2 cellular contexts compared by ENCODE assay signal in the genomic region with DNA sequence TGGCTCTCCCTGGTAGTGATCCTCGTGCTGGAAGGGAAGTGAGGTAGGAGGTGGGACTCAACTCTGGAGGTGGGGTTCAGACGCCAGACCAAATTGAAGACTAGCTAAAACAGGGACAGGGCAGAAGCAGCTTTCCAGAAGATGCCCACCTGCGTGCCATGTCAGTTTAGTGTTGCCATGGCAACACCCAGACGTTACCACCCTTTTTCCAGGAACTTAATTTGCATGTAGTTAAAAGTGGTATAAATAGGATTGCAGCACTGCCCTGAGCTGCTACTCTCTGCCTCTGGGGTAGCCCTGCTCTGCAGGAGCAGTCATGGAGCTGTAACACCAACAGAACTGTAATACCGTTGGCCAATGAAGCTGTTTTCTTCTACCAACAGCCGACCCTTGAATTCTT.
TF ChIP-seq lines count a peak whose summit lies in the region.

No MANE protein-coding gene starts in this region.

TF ChIP-seq in K562, 482 proteins besides CTCF, POLR2A, EP300 and RAD21 (continued from another document):
- TF ChIP-seq, protein P1, sequence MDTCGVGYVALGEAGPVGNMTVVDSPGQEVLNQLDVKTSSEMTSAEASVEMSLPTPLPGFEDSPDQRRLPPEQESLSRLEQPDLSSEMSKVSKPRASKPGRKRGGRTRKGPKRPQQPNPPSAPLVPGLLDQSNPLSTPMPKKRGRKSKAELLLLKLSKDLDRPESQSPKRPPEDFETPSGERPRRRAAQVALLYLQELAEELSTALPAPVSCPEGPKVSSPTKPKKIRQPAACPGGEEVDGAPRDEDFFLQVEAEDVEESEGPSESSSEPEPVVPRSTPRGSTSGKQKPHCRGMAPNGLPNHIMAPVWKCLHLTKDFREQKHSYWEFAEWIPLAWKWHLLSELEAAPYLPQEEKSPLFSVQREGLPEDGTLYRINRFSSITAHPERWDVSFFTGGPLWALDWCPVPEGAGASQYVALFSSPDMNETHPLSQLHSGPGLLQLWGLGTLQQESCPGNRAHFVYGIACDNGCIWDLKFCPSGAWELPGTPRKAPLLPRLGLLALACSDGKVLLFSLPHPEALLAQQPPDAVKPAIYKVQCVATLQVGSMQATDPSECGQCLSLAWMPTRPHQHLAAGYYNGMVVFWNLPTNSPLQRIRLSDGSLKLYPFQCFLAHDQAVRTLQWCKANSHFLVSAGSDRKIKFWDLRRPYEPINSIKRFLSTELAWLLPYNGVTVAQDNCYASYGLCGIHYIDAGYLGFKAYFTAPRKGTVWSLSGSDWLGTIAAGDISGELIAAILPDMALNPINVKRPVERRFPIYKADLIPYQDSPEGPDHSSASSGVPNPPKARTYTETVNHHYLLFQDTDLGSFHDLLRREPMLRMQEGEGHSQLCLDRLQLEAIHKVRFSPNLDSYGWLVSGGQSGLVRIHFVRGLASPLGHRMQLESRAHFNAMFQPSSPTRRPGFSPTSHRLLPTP (IDR thresholded peaks at IDR 0.05; ENCODE audit: borderline replicate concordance, extremely low read depth, insufficient read length): no peak

TF ChIP-seq in SK-N-SH treated with all-trans-retinoic acid at 6 μM for 48 hours, 23 proteins besides CTCF, POLR2A, EP300 and RAD21 (continued from another document):
- TF ChIP-seq, protein P2, sequence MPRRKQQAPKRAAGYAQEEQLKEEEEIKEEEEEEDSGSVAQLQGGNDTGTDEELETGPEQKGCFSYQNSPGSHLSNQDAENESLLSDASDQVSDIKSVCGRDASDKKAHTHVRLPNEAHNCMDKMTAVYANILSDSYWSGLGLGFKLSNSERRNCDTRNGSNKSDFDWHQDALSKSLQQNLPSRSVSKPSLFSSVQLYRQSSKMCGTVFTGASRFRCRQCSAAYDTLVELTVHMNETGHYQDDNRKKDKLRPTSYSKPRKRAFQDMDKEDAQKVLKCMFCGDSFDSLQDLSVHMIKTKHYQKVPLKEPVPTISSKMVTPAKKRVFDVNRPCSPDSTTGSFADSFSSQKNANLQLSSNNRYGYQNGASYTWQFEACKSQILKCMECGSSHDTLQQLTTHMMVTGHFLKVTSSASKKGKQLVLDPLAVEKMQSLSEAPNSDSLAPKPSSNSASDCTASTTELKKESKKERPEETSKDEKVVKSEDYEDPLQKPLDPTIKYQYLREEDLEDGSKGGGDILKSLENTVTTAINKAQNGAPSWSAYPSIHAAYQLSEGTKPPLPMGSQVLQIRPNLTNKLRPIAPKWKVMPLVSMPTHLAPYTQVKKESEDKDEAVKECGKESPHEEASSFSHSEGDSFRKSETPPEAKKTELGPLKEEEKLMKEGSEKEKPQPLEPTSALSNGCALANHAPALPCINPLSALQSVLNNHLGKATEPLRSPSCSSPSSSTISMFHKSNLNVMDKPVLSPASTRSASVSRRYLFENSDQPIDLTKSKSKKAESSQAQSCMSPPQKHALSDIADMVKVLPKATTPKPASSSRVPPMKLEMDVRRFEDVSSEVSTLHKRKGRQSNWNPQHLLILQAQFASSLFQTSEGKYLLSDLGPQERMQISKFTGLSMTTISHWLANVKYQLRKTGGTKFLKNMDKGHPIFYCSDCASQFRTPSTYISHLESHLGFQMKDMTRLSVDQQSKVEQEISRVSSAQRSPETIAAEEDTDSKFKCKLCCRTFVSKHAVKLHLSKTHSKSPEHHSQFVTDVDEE (CRISPR knock-in tag; IDR thresholded peaks at IDR 0.05): no peak
- TF ChIP-seq SNAI2 (CRISPR knock-in tag; IDR thresholded peaks at IDR 0.05): no peak
